ENCODE assay signal across 23 cellular contexts in the genomic region with DNA sequence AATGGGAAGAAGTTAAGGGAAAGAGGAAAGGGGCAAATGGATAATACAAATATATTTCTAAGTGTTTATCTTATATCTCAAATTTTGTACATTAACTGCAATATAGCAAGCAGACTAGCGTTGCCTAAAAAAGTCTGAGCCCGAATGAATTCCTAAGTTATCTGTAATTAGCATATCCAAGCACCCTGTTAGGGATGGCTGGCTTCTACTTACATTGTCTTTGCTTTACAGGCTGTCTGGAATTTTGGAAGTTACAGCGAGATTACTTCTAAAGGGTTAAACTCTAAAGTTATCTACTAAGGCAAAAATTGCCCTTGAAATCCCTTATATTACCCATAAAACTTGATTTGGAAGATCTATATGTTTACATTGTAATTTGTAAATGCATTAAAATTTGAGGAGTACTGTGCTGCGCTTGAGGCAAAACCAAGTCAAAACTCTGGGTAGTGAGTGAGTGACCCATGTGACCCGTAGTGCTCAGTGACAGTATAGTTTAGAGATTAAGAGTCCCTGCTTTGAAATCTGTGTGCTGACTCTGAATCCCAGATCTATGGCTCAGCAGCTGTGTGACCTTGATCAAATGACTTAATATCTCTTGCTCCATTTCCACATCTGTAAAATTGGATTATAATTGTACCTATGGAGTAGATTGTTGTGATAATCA. TPM values are rescaled to one million over a fixed set of nuclear protein-coding genes. Genes with fewer than 3 reads are reported as not detected.
A peak's percentile ranks its signal among the peaks of the same experiment; 100 is the strongest.
DNase-seq lines count a peak whose midpoint lies in the region; ATAC-seq, FAIRE-seq and TF ChIP-seq lines count a peak whose summit lies in the region.
"Had no signal": no experiment of that assay in that cellular context is flagged by ENCODE, and none has a peak within 500 bp of the region (broad histone marks: within the 10 kb centered on the region; RNA-seq: fewer than 3 reads in every experiment).

No MANE protein-coding gene starts in this region.

- H3K4me3 Mint-ChIP-seq in endothelial cell (ENCODE audit: unreplicated experiment), result no peak overlapping the region
- H3K4me3 Mint-ChIP-seq: CD14-positive monocyte; CD4-positive, alpha-beta memory T cell had no signal

- H3K27me3 ChIP-seq in HepG2 (ENCODE audit: control insufficient read depth in 1 of 2, insufficient read depth in 2 of 2, low read length in 2 of 2) (no peaks in the 10 kb centered on the region), right lobe of liver (no peaks in the 10 kb centered on the region), PC-9 (ENCODE audit: insufficient read depth, low read depth) (no peaks in the 10 kb centered on the region), mesendoderm (ENCODE audit: insufficient read depth, low read length, poor library complexity) (no peaks in the 10 kb centered on the region), smooth muscle cell (ENCODE audit: low read depth) (no peaks in the 10 kb centered on the region)
- H3K27me3 ChIP-seq: BLaER1 had no signal

- H3F3A ChIP-seq in PC-9 (ENCODE audit: insufficient read depth, low read depth), result no peaks in the 10 kb centered on the region
- no peaks in the 10 kb centered on the region for H3F3A ChIP-seq in smooth muscle cell (ENCODE audit: low read depth)

- no peak for DNase-seq in HepG2 (ENCODE audit: low spot score)
- no peak for DNase-seq in right lobe of liver
- no peak for DNase-seq in PC-9
- DNase-seq in mesendoderm, result peak; percentile 20
- DNase-seq in smooth muscle cell (lab: John Stamatoyannopoulos, UW; ENCODE audit: unreplicated experiment), result no peak
- DNase-seq in endothelial cell (ENCODE audit: low spot score), result no peak
- DNase-seq: AML-193; CD4-positive, alpha-beta memory T cell; DMS153; DMS79; GDM1; HCEC 1CT; IMR-90 had no signal

- H3K4me1 ChIP-seq in HepG2 (ENCODE audit: insufficient read depth, low read length), result peaks cover under 1% of the 10 kb centered on the region; the same call in 1 of the 2 replicates
- H3K4me1 ChIP-seq in right lobe of liver, result no peaks in the 10 kb centered on the region
- H3K4me1 ChIP-seq in PC-9 (replicated peaks; ENCODE audit: insufficient read depth), result no peaks in the 10 kb centered on the region
- H3K4me1 ChIP-seq in mesendoderm (ENCODE audit: control insufficient read depth, low read depth, low read length), result no peaks in the 10 kb centered on the region
- peaks cover 7% of the 10 kb centered on the region for H3K4me1 ChIP-seq in smooth muscle cell (ENCODE audit: low read depth)
- H3K4me1 ChIP-seq: A549, BLaER1 had no signal

- H3K4me1 Mint-ChIP-seq in endothelial cell (ENCODE audit: unreplicated experiment), result no peaks in the 10 kb centered on the region
- H3K4me1 Mint-ChIP-seq: CD4-positive, alpha-beta memory T cell had no signal

- H3K4me3 ChIP-seq in HepG2 (replicated peaks in 1 of 3; ENCODE audit: insufficient read depth in 1 of 3, low read depth in 2 of 3, low read length in 3 of 3), result no peak overlapping the region
- H3K4me3 ChIP-seq in right lobe of liver, result no peak overlapping the region
- no peak overlapping the region for H3K4me3 ChIP-seq in PC-9
- H3K4me3 ChIP-seq in mesendoderm (ENCODE audit: low read length), result no peak overlapping the region
- H3K4me3 ChIP-seq in smooth muscle cell, result no peak overlapping the region
- H3K4me3 ChIP-seq: A549, BLaER1 had no signal

- no peak overlapping the region for H4K8ac ChIP-seq in mesendoderm (ENCODE audit: low read depth, low read length)

- no peak overlapping the region for H2BK120ac ChIP-seq in mesendoderm (ENCODE audit: low read depth, low read length)

- H3K36me3 Mint-ChIP-seq in endothelial cell (ENCODE audit: low read depth, unreplicated experiment), result no peaks in the 10 kb centered on the region
- H3K36me3 Mint-ChIP-seq: CD14-positive monocyte; CD4-positive, alpha-beta memory T cell had no signal

- H3K4ac ChIP-seq in mesendoderm (ENCODE audit: low read depth, low read length), result no peak overlapping the region

- H3K9me3 Mint-ChIP-seq in endothelial cell (ENCODE audit: unreplicated experiment), result no peaks in the 10 kb centered on the region

- H3K79me2 ChIP-seq in HepG2 (ENCODE audit: insufficient read depth, low read length), result no peaks in the 10 kb centered on the region
- no peaks in the 10 kb centered on the region for H3K79me2 ChIP-seq in PC-9 (ENCODE audit: low read depth)
- no peaks in the 10 kb centered on the region for H3K79me2 ChIP-seq in mesendoderm (ENCODE audit: control insufficient read depth, insufficient read depth, low read length)
- H3K79me2 ChIP-seq in smooth muscle cell (ENCODE audit: low read depth), result no peaks in the 10 kb centered on the region

- TF ChIP-seq RAD21 in HepG2 (CRISPR knock-in tag; IDR thresholded peaks at IDR 0.05), result no peak

- no peaks in the 10 kb centered on the region for H4K20me1 ChIP-seq in HepG2 (ENCODE audit: insufficient read depth, low read length)
- H4K20me1 ChIP-seq in PC-9 (ENCODE audit: insufficient read depth), result no peaks in the 10 kb centered on the region
- H4K20me1 ChIP-seq in smooth muscle cell (ENCODE audit: low read depth), result no peaks in the 10 kb centered on the region
- H4K20me1 ChIP-seq: BLaER1 had no signal

- H2AFZ ChIP-seq in HepG2 (ENCODE audit: low read length) (no peak overlapping the region), PC-9 (0 out of 2 replicates have a peak overlapping the region, but pooled peaks have one; percentile 52), smooth muscle cell (ENCODE audit: low read depth) (peak overlapping the region; percentile 57)

- no peak overlapping the region for H3K56ac ChIP-seq in mesendoderm (ENCODE audit: low read length)

- H3K79me1 ChIP-seq in mesendoderm (ENCODE audit: low read length), result no peaks in the 10 kb centered on the region

- TF ChIP-seq POLR2A in HepG2 (IDR thresholded peaks at IDR 0.05; ENCODE audit: insufficient read depth in 1 of 2, low read depth in 2 of 2, low read length in 2 of 2), result no peak
- no peak for TF ChIP-seq POLR2A in right lobe of liver (IDR thresholded peaks at IDR 0.05)

- H3K18ac ChIP-seq in mesendoderm (ENCODE audit: low read length), result no peak overlapping the region

- H2BK15ac ChIP-seq in mesendoderm (replicated peaks; ENCODE audit: low read depth), result no peak overlapping the region

- CTCF ChIA-PET in HepG2 (lab: Yijun Ruan, JAX; ENCODE audit: low intra/inter-chr PET ratio, low total read pairs), result no interaction called here
- CTCF ChIA-PET in PC-9 (lab: Charles Lee), result no interaction called here

- no peak for FAIRE-seq in HepG2 (lab: Jason Lieb, UNC)
- FAIRE-seq: A549, GM12892, GM18507, H1 had no signal

- no peaks in the 10 kb centered on the region for H3K9me2 ChIP-seq in PC-9 (ENCODE audit: insufficient read depth)

- H3K4me2 ChIP-seq in HepG2 (ENCODE audit: low read depth, low read length) (peak overlapping the region; percentile 5; the same call in 1 of the 2 replicates), PC-9 (no peak overlapping the region), mesendoderm (ENCODE audit: low read length) (no peak overlapping the region), smooth muscle cell (peak overlapping the region; percentile 64)
- H3K4me2 ChIP-seq: A549, BLaER1 had no signal

- no peak for TF ChIP-seq EP300 in HepG2 (IDR thresholded peaks at IDR 0.05; ENCODE audit: low read depth in 2 of 2, low read length in 2 of 2)
- no peak for TF ChIP-seq EP300 in HepG2 (CRISPR knock-in tag; IDR thresholded peaks at IDR 0.05; ENCODE audit: borderline replicate concordance)

- no peak overlapping the region for H3K9ac ChIP-seq in HepG2 (ENCODE audit: insufficient read depth, low read depth, low read length)
- no peak overlapping the region for H3K9ac ChIP-seq in mesendoderm (ENCODE audit: low read length)
- no peak overlapping the region for H3K9ac ChIP-seq in smooth muscle cell (ENCODE audit: low read depth)
- H3K9ac ChIP-seq: BLaER1 had no signal

- H4K5ac ChIP-seq in mesendoderm (ENCODE audit: low read length), result no peak overlapping the region

- in situ Hi-C loops in HepG2 (cut with HindIII; ENCODE audit: extremely low pct_ligation_motif_present, low pct_unique_long_range_greater_than_20kb), result no loop called here

- intact Hi-C loops in HepG2 (cut with micrococcal nuclease; ENCODE audit: unreplicated experiment) (no loop called here), right lobe of liver (cut with DNase I) (no loop called here), PC-9 (cut with micrococcal nuclease; ENCODE audit: unreplicated experiment) (no loop called here)

- H3K27ac ChIP-seq in HepG2 (ENCODE audit: extremely low read length, insufficient read depth, low read length) (no peak overlapping the region), right lobe of liver (no peak overlapping the region), PC-9 (no peak overlapping the region), mesendoderm (ENCODE audit: low read depth, low read length) (no peak overlapping the region), smooth muscle cell (ENCODE audit: low read depth) (no peak overlapping the region)
- H3K27ac ChIP-seq: 22Rv1, A549, BLaER1, HL-60 had no signal

- H3K27ac Mint-ChIP-seq in endothelial cell (ENCODE audit: unreplicated experiment), result no peak overlapping the region
- H3K27ac Mint-ChIP-seq: CD14-positive monocyte; CD4-positive, alpha-beta memory T cell had no signal

- BruUV-seq in HepG2 (replicated peaks; lab: Mats Ljungman, UMichigan) (no TSS peak), PC-9 (replicated peaks; lab: Mats Ljungman, UMichigan) (no TSS peak)

- H2BK5ac ChIP-seq in mesendoderm (ENCODE audit: low read length), result no peak overlapping the region

- POLR2A ChIA-PET in HepG2 (lab: Yijun Ruan, JAX) (no interaction called here), PC-9 (lab: Charles Lee; ENCODE audit: unreplicated experiment) (interaction anchor here (0.6 kb wide), 1 partner anchor 107 kb away, joined by 3 read pairs; no protein-coding TSS in a partner anchor)

- peaks cover 4% of the 10 kb centered on the region for H3K27me3 Mint-ChIP-seq in endothelial cell (ENCODE audit: unreplicated experiment)
- H3K27me3 Mint-ChIP-seq: CD4-positive, alpha-beta memory T cell had no signal

- H2AK5ac ChIP-seq in mesendoderm (ENCODE audit: low read length), result no peak overlapping the region

- no peak overlapping the region for H3K23ac ChIP-seq in mesendoderm (ENCODE audit: low read length)

- H3K9me3 ChIP-seq in HepG2 (ENCODE audit: low read length) (no peaks in the 10 kb centered on the region), right lobe of liver (no peaks in the 10 kb centered on the region), PC-9 (ENCODE audit: insufficient read depth, low read depth) (no peaks in the 10 kb centered on the region), smooth muscle cell (replicated peaks; ENCODE audit: low read depth) (no peaks in the 10 kb centered on the region)
- H3K9me3 ChIP-seq: A549, BLaER1 had no signal

- no peaks in the 10 kb centered on the region for H3K36me3 ChIP-seq in HepG2 (replicated peaks in 1 of 2; ENCODE audit: control insufficient read depth in 1 of 2, insufficient read depth in 2 of 2, low read length in 2 of 2)
- H3K36me3 ChIP-seq in right lobe of liver, result no peaks in the 10 kb centered on the region
- no peaks in the 10 kb centered on the region for H3K36me3 ChIP-seq in PC-9 (ENCODE audit: low read depth)
- H3K36me3 ChIP-seq in mesendoderm (ENCODE audit: control insufficient read depth, insufficient read depth, low read length), result no peaks in the 10 kb centered on the region
- no peaks in the 10 kb centered on the region for H3K36me3 ChIP-seq in smooth muscle cell (ENCODE audit: low read depth)
- H3K36me3 ChIP-seq: BLaER1 had no signal

- 0 out of 3 replicates have a peak, but pooled peaks have one; percentile 34 for ATAC-seq in HepG2
- no peak for ATAC-seq in right lobe of liver
- ATAC-seq in GM21423 (IDR thresholded peaks at IDR 0.05; ENCODE audit: unreplicated experiment), result no peak
- ATAC-seq in HG03196 (IDR thresholded peaks at IDR 0.05; ENCODE audit: unreplicated experiment), result no peak
- ATAC-seq: A549 had no signal

- WGBS in HepG2 (ENCODE audit: low lambda C conversion rate), result 16% methylated on average over 5 of the region's 5 CpGs
- 40% methylated on average over 5 of the region's 5 CpGs for WGBS in right lobe of liver (ENCODE audit: insufficient coverage, low coverage, low lambda C conversion rate, missing lambda C conversion rate)
- WGBS in mesendoderm (ENCODE audit: extremely low coverage, insufficient coverage, low lambda C conversion rate), result no CpG with 5 or more reads among the region's 5 CpGs
- WGBS in smooth muscle cell (ENCODE audit: low lambda C conversion rate), result 31% methylated on average over 5 of the region's 5 CpGs

- TF ChIP-seq CTCF in HepG2 (CRISPR knock-in tag; IDR thresholded peaks at IDR 0.05) (no peak), right lobe of liver (IDR thresholded peaks at IDR 0.05) (no peak), PC-9 (conservative IDR thresholded peaks at IDR 0.05) (no peak), smooth muscle cell (IDR thresholded peaks at IDR 0.05; ENCODE audit: borderline replicate concordance, insufficient read depth, poor library complexity, severe bottlenecking) (no peak), endothelial cell (IDR thresholded peaks at IDR 0.05; ENCODE audit: unreplicated experiment) (no peak)

RNA-seq across cellular contexts. Expression of gene LIN7A, which starts 17.3 kb away (rescaled TPM):
- total RNA-seq in HepG2 (2016; rRNA removed; fragmentation: Illumina TruSeq; extraction: Trizol) (18.5 and 31.9 TPM in 2 replicates), right lobe of liver (10 to 100 TPM; 13.4 to 23.0 (median 20.2) TPM), PC-9 (2021) (not detected in 2 replicates), smooth muscle cell (3.2 and 3.8 TPM in 2 replicates), endothelial cell (ENCODE audit: unreplicated experiment) (34.0 TPM)
- 4.5 and 5.5 TPM in 2 replicates for total RNA-seq in HepG2 (2016; cell fraction: cytosol; rRNA removed; fragmentation: Illumina TruSeq; extraction: Trizol; ENCODE audit: low read depth)
- total RNA-seq in HepG2 (2016; cell fraction: insoluble cytoplasmic fraction; rRNA removed; fragmentation: Illumina TruSeq; extraction: Trizol), result 18.8 and 29.3 TPM in 2 replicates
- 6.1 and 6.3 TPM in 2 replicates for total RNA-seq in HepG2 (2016; cell fraction: membrane; rRNA removed; fragmentation: Illumina TruSeq; extraction: Trizol)
- total RNA-seq in HepG2 (2016; cell fraction: nucleus; rRNA removed; fragmentation: Illumina TruSeq; extraction: Trizol), result 15.4 and 20.0 TPM in 2 replicates
- polyA plus RNA-seq in HepG2 (2011; rRNA removed) (14.4 and 19.2 TPM in 2 replicates), smooth muscle cell (2.0 and 2.2 TPM in 2 replicates)
- polyA plus RNA-seq in HepG2 (2011; cell fraction: cytosol; rRNA removed), result 13.9 and 17.2 TPM in 2 replicates
- polyA plus RNA-seq in HepG2 (2011; cell fraction: nucleus; rRNA removed), result 10.1 and 11.0 TPM in 2 replicates
- polyA plus RNA-seq in HepG2 (2012), result 17.4 and 20.6 TPM in 2 replicates
- polyA plus RNA-seq in HepG2 (2016; cell fraction: cytosol; fragmentation: Illumina TruSeq; extraction: Trizol; ENCODE audit: low read depth), result 3.4 and 3.8 TPM in 2 replicates
- polyA plus RNA-seq in HepG2 (2016; cell fraction: insoluble cytoplasmic fraction; fragmentation: Illumina TruSeq; extraction: Trizol; ENCODE audit: low read depth), result 25.6 and 26.5 TPM in 2 replicates
- 4.4 and 5.9 TPM in 2 replicates for polyA plus RNA-seq in HepG2 (2016; cell fraction: membrane; fragmentation: Illumina TruSeq; extraction: Trizol; ENCODE audit: low read depth)
- 16.7 and 18.0 TPM in 2 replicates for polyA plus RNA-seq in HepG2 (2016; cell fraction: nucleus; fragmentation: Illumina TruSeq; extraction: Trizol; ENCODE audit: insufficient read depth, low read depth)
- 13.0 TPM in 1 of 2 replicates, not detected in the other for polyA minus RNA-seq in HepG2 (2011; rRNA and poly(A)+ RNA removed; ENCODE audit: low replicate concordance)
- 15.1 and 15.6 TPM in 2 replicates for polyA minus RNA-seq in HepG2 (2011; cell fraction: cytosol; rRNA and poly(A)+ RNA removed)
- 35.3 and 37.2 TPM in 2 replicates for polyA minus RNA-seq in HepG2 (2011; cell fraction: nucleus; rRNA and poly(A)+ RNA removed)
- 14.4 TPM for polyA plus RNA-seq in mesendoderm (2013, experiment 1 of 2)
- 13.8 TPM for polyA plus RNA-seq in mesendoderm (2013, experiment 2 of 2)
- total RNA-seq: CD4-positive, alpha-beta memory T cell had no signal
- polyA plus RNA-seq: CD4-positive, alpha-beta memory T cell had no signal

Comparison
In these comparisons a context has a peak if more than half of its experiments do, and no peak if none do; other contexts are left out.
1. H3K4me2 ChIP-seq: peak in HepG2 (single experiment) and smooth muscle cell (single experiment); none in PC-9 (single experiment) and mesendoderm (single experiment).